8 cellular contexts compared by ENCODE assay signal in genomic region chr12:1795221-1795784, GRCh38. TPM values are rescaled to one million over a fixed set of nuclear protein-coding genes. Genes with fewer than 3 reads are reported as not detected.
DNase-seq lines count a peak whose midpoint lies in the region; ATAC-seq and TF ChIP-seq lines count a peak whose summit lies in the region.

No MANE protein-coding gene starts in this region.

- in situ Hi-C loops in GM13976 (cut with MboI; ENCODE audit: low sequenced_read_pairs, unreplicated experiment) = loop anchor here (25.0 kb wide), 1 partner anchor 683 kb away; no protein-coding TSS in a partner anchor

- CTCF ChIA-PET in Calu3 (lab: Charles Lee) = interaction anchor here (1.6 to 3.1 kb wide), 2 partner anchors 142 to 145 kb away, joined by 5 to 23 read pairs; no protein-coding TSS in a partner anchor

- no peaks in the 10 kb centered on the region for H3K36me3 ChIP-seq in parathyroid adenoma (ENCODE audit: control insufficient read depth, insufficient read depth, low read length)

- no peak for TF ChIP-seq CTCF in Calu3 (IDR thresholded peaks at IDR 0.05; ENCODE audit: unreplicated experiment)
- TF ChIP-seq CTCF in LNCaP clone FGC (IDR thresholded peaks at IDR 0.05; ENCODE audit: control insufficient read depth, extremely low read depth, insufficient read depth) = no peak
- no peak for TF ChIP-seq CTCF in parathyroid adenoma (IDR thresholded peaks at IDR 0.05)
- TF ChIP-seq CTCF in GM13976 (IDR thresholded peaks at IDR 0.05; ENCODE audit: borderline replicate concordance, control extremely low read depth, extremely low read depth, insufficient read depth, missing control alignments) = no peak

- H3K9ac ChIP-seq in parathyroid adenoma = no peak overlapping the region

- no peak overlapping the region for H3K4me3 ChIP-seq in LNCaP clone FGC (ENCODE audit: low read depth, low read length)
- no peak overlapping the region for H3K4me3 ChIP-seq in parathyroid adenoma (ENCODE audit: low read depth, low read length)

- no peaks in the 10 kb centered on the region for H3K9me3 Mint-ChIP-seq in Calu3 (ENCODE audit: low read depth, unreplicated experiment)

- H3K27me3 Mint-ChIP-seq in Calu3 (ENCODE audit: unreplicated experiment) = peaks cover 22% of the 10 kb centered on the region

- no TSS peak for BruUV-seq in Calu3 (replicated peaks; lab: Mats Ljungman, UMichigan)

- peak overlapping the region; percentile 77 for H3K4me3 Mint-ChIP-seq in Calu3 (ENCODE audit: low read depth, unreplicated experiment)

- no peaks in the 10 kb centered on the region for H3K27me3 ChIP-seq in parathyroid adenoma (ENCODE audit: control insufficient read depth, insufficient read depth, low read length)

- peak overlapping the region; percentile 93 for H2AFZ ChIP-seq in parathyroid adenoma

- H3K4me1 Mint-ChIP-seq in Calu3 (ENCODE audit: low read depth, unreplicated experiment) = no peaks in the 10 kb centered on the region

- H3K4me2 ChIP-seq in parathyroid adenoma (ENCODE audit: low read length) = no peak overlapping the region

- ATAC-seq in GM21786 (IDR thresholded peaks at IDR 0.05; ENCODE audit: unreplicated experiment) = no peak

- no peaks in the 10 kb centered on the region for H3K79me2 ChIP-seq in parathyroid adenoma

- no peak overlapping the region for H3K27ac ChIP-seq in parathyroid adenoma

- peak overlapping the region; percentile 8 for H3K27ac Mint-ChIP-seq in Calu3 (ENCODE audit: unreplicated experiment)

- H3K4me1 ChIP-seq in parathyroid adenoma = peaks cover 9% of the 10 kb centered on the region

- H3K9me3 ChIP-seq in parathyroid adenoma (ENCODE audit: control insufficient read depth, low read length) = no peaks in the 10 kb centered on the region

- DNase-seq in Calu3 (no peak), LNCaP clone FGC (ENCODE audit: low read depth) (peak; percentile 32), ecto neural progenitor cell (ENCODE audit: low spot score) (peak; percentile 55), GM13976 (ENCODE audit: low spot score) (no peak), NOMO-1 (lab: John Stamatoyannopoulos, UW; ENCODE audit: unreplicated experiment in 2 of 2) (no peak), DMS79 treated with DMSO at 0.1 percent for 48 hours (lab: John Stamatoyannopoulos, UW) (no peak)

- peaks cover 21% of the 10 kb centered on the region for H3K36me3 Mint-ChIP-seq in Calu3 (ENCODE audit: insufficient read depth, unreplicated experiment)

- intact Hi-C loops in Calu3 (cut with micrococcal nuclease; ENCODE audit: unreplicated experiment) = loop anchor here (5.0 kb wide), 1 partner anchor 787 kb away; no protein-coding TSS in a partner anchor

RNA-seq across cellular contexts. Expression of gene LRTM2, which starts 25.1 kb away (rescaled TPM):
- total RNA-seq in Calu3 (2022) = not detected in 2 replicates

Comparison
In these comparisons a context has a peak if more than half of its experiments do, and no peak if none do; other contexts are left out.
1. DNase-seq: peak in LNCaP clone FGC (single experiment) and ecto neural progenitor cell (single experiment); none in Calu3 (single experiment), GM13976 (single experiment), NOMO-1 (0 of 2) and DMS79 treated with DMSO at 0.1 percent for 48 hours (single experiment).